In genomic region chr5:108380531-108381021, GRCh38 we compare ENCODE assay signal across 8 cellular contexts. TPM values are rescaled to one million over a fixed set of nuclear protein-coding genes. Genes with fewer than 3 reads are reported as not detected.
DNase-seq lines count a peak whose midpoint lies in the region; ATAC-seq and TF ChIP-seq lines count a peak whose summit lies in the region.

No MANE protein-coding gene starts in this region.

- TF ChIP-seq CTCF in astrocyte of the spinal cord (IDR thresholded peaks at IDR 0.05; ENCODE audit: low read depth, low read length) (no peak), spleen (IDR thresholded peaks at IDR 0.05 in 8 of 11, conservative IDR thresholded peaks at IDR 0.05 in 3 of 11) (no peak)

- DNase-seq in CMK (ENCODE audit: low read depth) (peak; percentile 14), T-cell (peak; percentile 1 to 53 (median 29)), astrocyte of the spinal cord (ENCODE audit: low read depth, low spot score) (peak; percentile 28), spleen (peak; percentile 93), LoVo (ENCODE audit: low spot score) (no peak)

- H3K4me3 Mint-ChIP-seq in T-cell = peak overlapping the region; percentile 88 to 89 (median 88)

- H3K27me3 ChIP-seq in spleen (replicated peaks in 1 of 7) = no peaks in the 10 kb centered on the region

- peaks cover 13% of the 10 kb centered on the region for H3K36me3 Mint-ChIP-seq in T-cell

- in situ Hi-C loops in astrocyte of the spinal cord (cut with HindIII; ENCODE audit: low sequenced_read_pairs) = no loop called here

- peaks cover 0 to 5% (median 0%) of the 10 kb centered on the region in 6 donors for H3K36me3 ChIP-seq in spleen

- intact Hi-C loops in spleen (cut with DNase I; ENCODE audit: low total_unique reads) = no loop called here

- POLR2A ChIA-PET in T-cell (lab: Charles Lee) = interaction anchor here in 1 of 2 donors (0.7 kb wide), 1 partner anchor 375 kb away, joined by 3 read pairs; no protein-coding TSS in a partner anchor

- H3K4me1 ChIP-seq in spleen = peaks cover 13 to 53% (median 35%) of the 10 kb centered on the region in 6 donors

- no peak for TF ChIP-seq POLR2A in spleen (IDR thresholded peaks at IDR 0.05)

- H3K4me3 ChIP-seq in astrocyte of the spinal cord (ENCODE audit: low read depth, low read length) (peak overlapping the region; percentile 74), iPS-18c (ENCODE audit: insufficient read depth, low read depth, low read length) (peak overlapping the region; percentile 93), spleen (peak overlapping the region; percentile 69 to 90 (median 86))

- peak overlapping the region; percentile 94 to 100 (median 100) for H3K27ac ChIP-seq in spleen

- H3K4me1 Mint-ChIP-seq in T-cell = peaks cover 40 to 44% (median 42%) of the 10 kb centered on the region in 3 donors

- peak; percentile 28 for ATAC-seq in GM19351 (IDR thresholded peaks at IDR 0.05; ENCODE audit: unreplicated experiment)
- ATAC-seq in HG03457 (IDR thresholded peaks at IDR 0.05; ENCODE audit: unreplicated experiment) = peak; percentile 23
- peak in 3 of 4 experiments; percentile 1 to 4 (median 4) for ATAC-seq in T-cell (replicated peaks in 1 of 4)

- peaks cover 0 to 19% (median 10%) of the 10 kb centered on the region in 3 donors for H3K9me3 Mint-ChIP-seq in T-cell

- CTCF ChIA-PET in T-cell (lab: Charles Lee) = interaction anchor here (0.5 to 0.6 kb wide), 2 partner anchors 14 to 140 kb away, joined by 3 to 4 read pairs; no protein-coding TSS in a partner anchor

- peak overlapping the region; percentile 85 to 89 for H3K27ac Mint-ChIP-seq in T-cell

- no peaks in the 10 kb centered on the region for H3K9me3 ChIP-seq in iPS-18c (ENCODE audit: control insufficient read depth, insufficient read depth, low read length)
- peaks cover 7 to 20% (median 18%) of the 10 kb centered on the region in 8 donors for H3K9me3 ChIP-seq in spleen

- 0 to 2% (median 1%) methylated on average over 9 to 43 of the region's 43 CpGs for WGBS in spleen, 5 donors

- no peaks in the 10 kb centered on the region for H3K27me3 Mint-ChIP-seq in T-cell

RNA-seq across cellular contexts. Expression of gene FBXL17, which starts 1.3 kb away (rescaled TPM):
- 10 to 100 TPM; 20.4 to 30.1 (median 22.1) TPM for total RNA-seq in T-cell
- total RNA-seq in spleen = 10 to 100 TPM; 18.3 to 39.9 (median 26.0) TPM
- polyA plus RNA-seq in spleen = 1 to 10 TPM; 5.1 to 7.2 (median 5.4) TPM
